ENCODE assay signal across 11 cellular contexts in genomic region chr10:30390207-30390606, GRCh38.
"Had no signal": no experiment of that assay in that cellular context is flagged by ENCODE, and none has a peak within 500 bp of the region (broad histone marks: within the 10 kb centered on the region; RNA-seq: fewer than 3 reads in every experiment).

No MANE protein-coding gene starts in this region.

- H3K27ac ChIP-seq: GM23248 had no signal

- FAIRE-seq: H1, H54 had no signal

- H3K9ac ChIP-seq: GM23248 had no signal

- H3K4me3 ChIP-seq: GM23248, GM23338, HAP-1 had no signal

- H3K4me1 ChIP-seq: HAP-1 had no signal

- H3K36me3 ChIP-seq: HAP-1 had no signal

- H3K9me3 ChIP-seq: HAP-1 had no signal

- H2AFZ ChIP-seq: GM23248, GM23338 had no signal

- DNase-seq: GM23248, GOT3, H7, H9, HCEC 1CT, HFFc6 had no signal

- H3K4me2 ChIP-seq: GM23338 had no signal

- ATAC-seq: GM23338, HCT116 had no signal
